7 cellular contexts compared by ENCODE assay signal in the genomic region with DNA sequence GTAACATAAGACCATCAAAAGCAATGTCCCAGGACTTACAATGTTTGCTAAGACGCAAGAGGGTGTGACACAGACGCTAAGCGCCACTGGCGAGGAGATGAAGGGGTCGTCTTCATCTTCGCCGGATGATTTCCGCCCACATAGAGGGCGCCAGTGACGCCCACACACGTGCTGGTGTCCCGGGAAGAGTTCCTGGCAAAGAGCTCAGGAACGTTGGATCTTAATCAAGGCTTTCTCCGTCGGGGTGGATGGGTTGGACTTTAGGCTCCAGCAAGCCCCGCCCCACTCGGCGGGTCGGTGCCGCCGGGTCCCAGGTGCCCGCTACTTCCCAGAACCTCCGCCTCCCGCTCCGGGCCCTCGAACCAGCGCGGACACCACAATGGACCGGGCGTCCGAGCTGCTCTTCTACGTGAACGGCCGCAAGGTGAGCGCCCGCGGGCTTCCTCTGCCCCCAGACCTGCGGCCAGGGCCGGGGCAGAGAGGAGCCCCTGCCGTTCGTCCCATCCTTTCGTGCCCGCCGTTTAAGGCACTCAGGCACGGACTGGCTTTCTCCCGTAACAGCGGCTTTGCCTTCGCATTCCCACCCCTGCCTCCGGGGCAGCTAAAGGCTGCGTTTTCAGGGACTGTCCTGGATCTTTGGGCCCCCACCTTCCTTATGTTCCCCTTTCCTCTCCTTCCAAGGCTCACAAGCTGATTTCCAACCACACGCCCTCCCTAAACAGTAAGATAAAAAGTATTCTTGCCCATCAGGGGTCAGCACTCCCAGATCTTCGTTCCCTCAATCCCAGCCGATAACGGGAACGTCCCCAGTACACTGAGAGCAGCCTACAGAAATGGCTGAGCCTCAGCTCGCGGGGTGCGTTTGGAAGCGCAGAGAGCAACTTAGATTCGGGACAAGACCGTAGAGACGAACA. TPM values are rescaled to one million over a fixed set of nuclear protein-coding genes. Genes with fewer than 3 reads are reported as not detected.
DNase-seq lines count a peak whose midpoint lies in the region; ATAC-seq, FAIRE-seq and TF ChIP-seq lines count a peak whose summit lies in the region.

AOX1 (plus strand) TSS at position 285 of the 914 bp plus-strand sequence; CDS start at position 380, 95 bp downstream.

- BruUV-seq in PC-3 (replicated peaks; lab: Mats Ljungman, UMichigan) = no TSS peak

- H3K9me3 Mint-ChIP-seq in immature natural killer cell = peaks cover 0 to 2% (median 0%) of the 10 kb centered on the region in 6 donors

- no peak for FAIRE-seq in bronchial epithelial cell (lab: Jason Lieb, UNC)

- H3K4me1 ChIP-seq in PC-3 (ENCODE audit: insufficient read depth, low read length) = peaks cover 26% of the 10 kb centered on the region

- H3K4me3 ChIP-seq in PC-3 (ENCODE audit: low read length) (no peak within 1 kb of the TSS), bronchial epithelial cell (ENCODE audit: low read depth, low read length) (peak within 1 kb of the TSS; percentile 58), skeletal muscle cell (ENCODE audit: low read depth, low read length) (peak within 1 kb of the TSS; percentile 63)

- H3K4me1 Mint-ChIP-seq in immature natural killer cell = peaks cover 10 to 11% of the 10 kb centered on the region in 2 donors

- H3K9ac ChIP-seq in PC-3 (ENCODE audit: low read length) = no peak within 1 kb of the TSS

- no peaks in the 10 kb centered on the region for H4K20me1 ChIP-seq in PC-3 (ENCODE audit: low read length)

- H2AFZ ChIP-seq in PC-3 (ENCODE audit: low read length) = no peak within 1 kb of the TSS

- H3K36me3 Mint-ChIP-seq in immature natural killer cell = peaks cover 0 to 13% (median 8%) of the 10 kb centered on the region in 3 donors

- peaks cover 0 to 7% (median 5%) of the 10 kb centered on the region in 3 donors for H3K27me3 Mint-ChIP-seq in immature natural killer cell (ENCODE audit: low read depth in 3 of 3)

- H3K27me3 ChIP-seq in PC-3 (ENCODE audit: low read length) (no peaks in the 10 kb centered on the region), bronchial epithelial cell (ENCODE audit: control insufficient read depth, insufficient read depth, low read length) (no peaks in the 10 kb centered on the region)

- no peaks in the 10 kb centered on the region for H3F3A ChIP-seq in PC-3 (ENCODE audit: low read length, unreplicated experiment)

- H3K4me2 ChIP-seq in PC-3 (ENCODE audit: low read length) = no peak within 1 kb of the TSS

- CTCF ChIA-PET in PC-3 (lab: Charles Lee) = no interaction called here

- POLR2A ChIA-PET in PC-3 (lab: Charles Lee; ENCODE audit: unreplicated experiment) = no interaction called here

- no peaks in the 10 kb centered on the region for H3K9me3 ChIP-seq in PC-3 (ENCODE audit: low read length)

- no peak within 1 kb of the TSS for H3K27ac Mint-ChIP-seq in immature natural killer cell

- no peak within 1 kb of the TSS for H3K27ac ChIP-seq in PC-3 (ENCODE audit: low read length)

- intact Hi-C loops in PC-3 (cut with micrococcal nuclease) = no loop called here

- DNase-seq in PC-3 (no peak), bronchial epithelial cell (ENCODE audit: low read depth) (peak; percentile 44), immature natural killer cell (peak; percentile 3 to 5 (median 5)), skeletal muscle cell (ENCODE audit: low read depth) (no peak), SW 1271 (lab: John Stamatoyannopoulos, UW) (no peak), AML-193 (lab: John Stamatoyannopoulos, UW) (no peak)

- peak; percentile 49 for ATAC-seq in GM18868 (IDR thresholded peaks at IDR 0.05; ENCODE audit: unreplicated experiment)
- no peak for ATAC-seq in PC-3

- H3K79me2 ChIP-seq in PC-3 (ENCODE audit: low read length) = no peaks in the 10 kb centered on the region

- H3K36me3 ChIP-seq in PC-3 (ENCODE audit: low read depth, low read length) (no peaks in the 10 kb centered on the region), bronchial epithelial cell (ENCODE audit: control insufficient read depth, insufficient read depth, low read length) (no peaks in the 10 kb centered on the region)

- 0 out of 2 replicates have a peak, but pooled peaks have one; percentile 12 for TF ChIP-seq CTCF in PC-3 (conservative IDR thresholded peaks at IDR 0.05; ENCODE audit: low read depth, low read length)
- peak; percentile 10 for TF ChIP-seq CTCF in bronchial epithelial cell (IDR thresholded peaks at IDR 0.05; ENCODE audit: insufficient read depth, low read length, severe bottlenecking)

- no peaks in the 10 kb centered on the region for H3K9me2 ChIP-seq in PC-3 (replicated peaks; ENCODE audit: low read length)

- H3K4me3 Mint-ChIP-seq in immature natural killer cell = peak within 1 kb of the TSS; percentile 71 to 80 (median 78)

RNA-seq across cellular contexts. Expression of gene AOX1, which starts in this region (rescaled TPM):
- total RNA-seq in PC-3 (2014; rRNA removed) (54.9 and 57.2 TPM in 2 replicates), bronchial epithelial cell (8.4 and 15.7 TPM in 2 replicates)
- not detected for polyA plus RNA-seq in immature natural killer cell

Comparison
In these comparisons a context has a peak if more than half of its experiments do, and no peak if none do; other contexts are left out.
1. Peak in DNase-seq in immature natural killer cell; RNA of the gene not detected or under 1 TPM.